ENCODE assay signal across 33 cellular contexts in genomic region chr20:23530937-23531567, GRCh38. TPM values are rescaled to one million over a fixed set of nuclear protein-coding genes. Genes with fewer than 3 reads are reported as not detected.
DNase-seq lines count a peak whose midpoint lies in the region; ATAC-seq, FAIRE-seq and TF ChIP-seq lines count a peak whose summit lies in the region.
"Had no signal": no experiment of that assay in that cellular context is flagged by ENCODE, and none has a peak within 500 bp of the region (broad histone marks: within the 10 kb centered on the region; RNA-seq: fewer than 3 reads in every experiment).

No MANE protein-coding gene starts in this region.

- no peaks in the 10 kb centered on the region for H4K20me1 ChIP-seq in GM12878 (ENCODE audit: control insufficient read depth, insufficient read depth)

- H3K27ac Mint-ChIP-seq in CD8-positive, alpha-beta T cell, result peak overlapping the region; percentile 5
- no peak overlapping the region for H3K27ac Mint-ChIP-seq in nephron progenitor cell
- H3K27ac Mint-ChIP-seq: activated naive CD4-positive, alpha-beta T cell treated with anti-CD3 and anti-CD28 coated beads for 36 hours had no signal

- H3K4me3 Mint-ChIP-seq in CD8-positive, alpha-beta T cell, result no peak overlapping the region
- no peak overlapping the region for H3K4me3 Mint-ChIP-seq in nephron progenitor cell
- H3K4me3 Mint-ChIP-seq: activated naive CD4-positive, alpha-beta T cell treated with anti-CD3 and anti-CD28 coated beads for 36 hours had no signal

- WGBS in GM12878 (ENCODE audit: insufficient coverage, insufficient replicate concordance, low lambda C conversion rate, missing lambda C conversion rate), result 5% methylated on average over 1 of the region's 1 CpG

- no peak for TF ChIP-seq CTCF in CD8-positive, alpha-beta T cell (IDR thresholded peaks at IDR 0.05)
- TF ChIP-seq CTCF in GM12878 (IDR thresholded peaks at IDR 0.05 in 2 of 3, conservative IDR thresholded peaks at IDR 0.05 in 1 of 3; ENCODE audit: control insufficient read depth in 2 of 3, extremely low read depth in 1 of 3, insufficient read depth in 1 of 3, low read depth in 3 of 3, low read length in 3 of 3) (no peak), nephron progenitor cell (IDR thresholded peaks at IDR 0.05) (no peak)

- CTCF ChIA-PET in CD8-positive, alpha-beta T cell (lab: Charles Lee), result no interaction called here
- CTCF ChIA-PET in GM12878 (lab: Yijun Ruan, JAX), result interaction anchor here (1.5 to 1.8 kb wide), 2 partner anchors 76 to 89 kb away, joined by 3 to 5 read pairs; no protein-coding TSS in a partner anchor

- peak; percentile 35 for FAIRE-seq in GM12878 (lab: Jason Lieb, UNC)
- FAIRE-seq: colon, TTC549 had no signal

- TF ChIP-seq EP300 in GM12878 (IDR thresholded peaks at IDR 0.05; ENCODE audit: borderline replicate concordance in 1 of 2, control insufficient read depth in 1 of 2, low read depth in 2 of 2, low read length in 2 of 2), result no peak

- peak overlapping the region; percentile 57 for H3K4me2 ChIP-seq in GM12878 (ENCODE audit: control insufficient read depth, insufficient read depth)

- no peak overlapping the region for H3K4me3 ChIP-seq in CD8-positive, alpha-beta T cell (ENCODE audit: low read depth, low read length)
- H3K4me3 ChIP-seq in GM12878, result no peak overlapping the region
- H3K4me3 ChIP-seq in SJCRH30, result no peak overlapping the region
- H3K4me3 ChIP-seq: heart right ventricle, Peyer's patch, psoas muscle, upper lobe of right lung had no signal

- H3K27ac ChIP-seq in CD8-positive, alpha-beta T cell (ENCODE audit: low read depth, low read length), result no peak overlapping the region
- no peak overlapping the region for H3K27ac ChIP-seq in GM12878 (ENCODE audit: control insufficient read depth, insufficient read depth)
- no peak overlapping the region for H3K27ac ChIP-seq in SJCRH30
- H3K27ac ChIP-seq: foreskin keratinocyte, heart right ventricle, Peyer's patch, psoas muscle, upper lobe of right lung had no signal

- H3K27me3 Mint-ChIP-seq in CD8-positive, alpha-beta T cell (ENCODE audit: low read depth), result no peaks in the 10 kb centered on the region
- no peaks in the 10 kb centered on the region for H3K27me3 Mint-ChIP-seq in nephron progenitor cell (ENCODE audit: low read depth, poor library complexity)

- no TSS peak for BruUV-seq in GM12878 (replicated peaks; lab: Mats Ljungman, UMichigan)

- POLR2A ChIA-PET in CD8-positive, alpha-beta T cell (lab: Charles Lee), result no interaction called here
- POLR2A ChIA-PET in GM12878 (lab: Charles Lee), result no interaction called here

- no peak overlapping the region for H2AFZ ChIP-seq in GM12878 (ENCODE audit: control insufficient read depth, low read depth, low read length)

- no peak for ATAC-seq in CD8-positive, alpha-beta T cell
- peak; percentile 53 for ATAC-seq in GM18517 (IDR thresholded peaks at IDR 0.05; ENCODE audit: unreplicated experiment)
- peak; percentile 62 for ATAC-seq in HG03469 (IDR thresholded peaks at IDR 0.05; ENCODE audit: unreplicated experiment)
- no peak for ATAC-seq in GM12878
- ATAC-seq: esophagus mucosa, foreskin keratinocyte, heart right ventricle, psoas muscle, upper lobe of right lung had no signal

- no peaks in the 10 kb centered on the region for H3K27me3 ChIP-seq in CD8-positive, alpha-beta T cell (ENCODE audit: insufficient read depth, low read length)
- no peaks in the 10 kb centered on the region for H3K27me3 ChIP-seq in GM12878 (replicated peaks in 1 of 2; ENCODE audit: control insufficient read depth in 2 of 2, insufficient read depth in 2 of 2, low read length in 1 of 2)
- no peaks in the 10 kb centered on the region for H3K27me3 ChIP-seq in SJCRH30
- H3K27me3 ChIP-seq: foreskin keratinocyte, heart right ventricle, Peyer's patch, upper lobe of right lung had no signal

- peaks cover 12% of the 10 kb centered on the region for H3K9me3 Mint-ChIP-seq in CD8-positive, alpha-beta T cell
- peaks cover 19% of the 10 kb centered on the region for H3K9me3 Mint-ChIP-seq in nephron progenitor cell

- H3K9ac ChIP-seq in GM12878 (ENCODE audit: control insufficient read depth, insufficient read depth, low read length), result no peak overlapping the region

- H3K4me1 ChIP-seq in CD8-positive, alpha-beta T cell (ENCODE audit: insufficient read depth, low read length), result no peaks in the 10 kb centered on the region
- peaks cover 8% of the 10 kb centered on the region for H3K4me1 ChIP-seq in GM12878 (ENCODE audit: control insufficient read depth, insufficient read depth, low read length)
- H3K4me1 ChIP-seq in SJCRH30, result no peaks in the 10 kb centered on the region
- H3K4me1 ChIP-seq: foreskin keratinocyte, heart right ventricle, Peyer's patch, psoas muscle, upper lobe of right lung had no signal

- TF ChIP-seq RAD21 in GM12878 (IDR thresholded peaks at IDR 0.05; ENCODE audit: insufficient read depth, low read depth, low read length), result no peak

- SMC1A ChIA-PET in GM12878 (lab: Charles Lee; ENCODE audit: uncharacterized antibody, unreplicated experiment), result no interaction called here

- H3K36me3 ChIP-seq in CD8-positive, alpha-beta T cell (ENCODE audit: insufficient read depth, low read length), result no peaks in the 10 kb centered on the region
- no peaks in the 10 kb centered on the region for H3K36me3 ChIP-seq in GM12878 (ENCODE audit: control insufficient read depth in 2 of 2, insufficient read depth in 2 of 2, low read length in 1 of 2)
- no peaks in the 10 kb centered on the region for H3K36me3 ChIP-seq in SJCRH30
- H3K36me3 ChIP-seq: heart right ventricle, Peyer's patch, upper lobe of right lung had no signal

- H3K36me3 Mint-ChIP-seq in CD8-positive, alpha-beta T cell, result no peaks in the 10 kb centered on the region
- no peaks in the 10 kb centered on the region for H3K36me3 Mint-ChIP-seq in nephron progenitor cell (ENCODE audit: low read depth)

- intact Hi-C loops in CD8-positive, alpha-beta T cell (cut with DNase I, micrococcal nuclease), result loop anchor here (10.0 kb wide), 1 partner anchor 76 kb away; the partner anchor contains the start of gene CST11 (in 2 of the 2)
- intact Hi-C loops in GM12878 (cut with micrococcal nuclease; ENCODE audit: unreplicated experiment), result no loop called here

- no peak for TF ChIP-seq POLR2A in GM12878 (IDR thresholded peaks at IDR 0.05; ENCODE audit: low read depth, low read length)

- DNase-seq in CD8-positive, alpha-beta T cell, result no peak
- DNase-seq in GM12878 (ENCODE audit: low read depth, low spot score) (no peak), DMS153 (lab: John Stamatoyannopoulos, UW) (no peak), nephron progenitor cell (no peak), SJCRH30 (no peak), KBM-7 (no peak)
- DNase-seq: ACHN; activated CD4-positive, alpha-beta T cell treated with anti-CD3 and anti-CD28 coated beads for 1 hour; activated naive CD4-positive, alpha-beta T cell treated with anti-CD3 and anti-CD28 coated beads for 36 hours; activated T-cell treated with anti-CD3 and anti-CD28 coated beads, Interleukin-2, amount 50 U/mL, for 48 hours; amniotic stem cell; Calu3; effector CD8-positive, alpha-beta T cell; foreskin keratinocyte; GOT3; heart right ventricle; mammary epithelial cell; NCI-H1417 treated with DMSO at 0.1 percent for 48 hours; NCI-H446; Peyer's patch; psoas muscle; stimulated activated CD8-positive, alpha-beta memory T cell treated with anti-CD3 and anti-CD28 coated beads, Interleukin-4, amount 100 ng/mL, for 48 hours; T-helper 1 cell; upper lobe of right lung had no signal

- RAD21 ChIA-PET in GM12878 (lab: Charles Lee; ENCODE audit: unreplicated experiment), result no interaction called here

- H3K79me2 ChIP-seq in GM12878 (ENCODE audit: control insufficient read depth, insufficient read depth, low read length), result no peaks in the 10 kb centered on the region

- H3K4me1 Mint-ChIP-seq in CD8-positive, alpha-beta T cell (ENCODE audit: low read depth), result peaks cover 10% of the 10 kb centered on the region
- no peaks in the 10 kb centered on the region for H3K4me1 Mint-ChIP-seq in nephron progenitor cell

- in situ Hi-C loops in GM12878 (cut with MboI) (no loop called here), KBM-7 (cut with MboI; ENCODE audit: low pct_unique_long_range_greater_than_20kb, low sequenced_read_pairs) (no loop called here)

- no peaks in the 10 kb centered on the region for H3K9me3 ChIP-seq in CD8-positive, alpha-beta T cell (ENCODE audit: low read length)
- H3K9me3 ChIP-seq in GM12878 (replicated peaks; ENCODE audit: control insufficient read depth, insufficient read depth, low read length), result peaks cover 4% of the 10 kb centered on the region; the same call in 2 of the 3 replicates
- H3K9me3 ChIP-seq in SJCRH30 (replicated peaks), result no peaks in the 10 kb centered on the region
- H3K9me3 ChIP-seq: Peyer's patch, psoas muscle had no signal

RNA-seq across cellular contexts. Expression of gene CST9L, which starts 37.2 kb away (rescaled TPM):
- total RNA-seq in CD8-positive, alpha-beta T cell, result not detected
- total RNA-seq in GM12878 (2013; cell fraction: nucleolus; rRNA removed), result not detected in 2 replicates
- not detected in 2 replicates for total RNA-seq in GM12878 (2014; rRNA removed)
- total RNA-seq in GM12878 (2014; rRNA removed; fragmentation: Illumina TruSeq; extraction: Trizol), result not detected in 2 replicates
- not detected in 2 replicates for total RNA-seq in GM12878 (2021)
- not detected for polyA plus RNA-seq in GM12878 (2011; ENCODE audit: low read depth)
- not detected in 2 replicates for polyA plus RNA-seq in GM12878 (2011; rRNA removed)
- polyA plus RNA-seq in GM12878 (2011; cell fraction: cytosol; rRNA removed), result not detected in 2 replicates
- not detected in 2 replicates for polyA plus RNA-seq in GM12878 (2011; cell fraction: nucleus; rRNA removed)
- not detected in 2 replicates for polyA plus RNA-seq in GM12878 (2012)
- polyA plus RNA-seq in GM12878 (2014; fragmentation: Illumina TruSeq; extraction: Trizol), result not detected in 2 replicates
- polyA plus RNA-seq in GM12878 (2014; fragmentation: Nextera tagmentation; extraction: Ambion mirVana), result not detected
- polyA plus RNA-seq in GM12878 (2014; rRNA removed), result not detected in 2 replicates
- polyA plus RNA-seq in GM12878 (2016; fragmentation: Nextera tagmentation; extraction: Ambion mirVana), result not detected
- polyA minus RNA-seq in GM12878 (2011; rRNA and poly(A)+ RNA removed), result not detected in 2 replicates
- not detected in 2 replicates for polyA minus RNA-seq in GM12878 (2011; cell fraction: cytosol; rRNA and poly(A)+ RNA removed)
- polyA minus RNA-seq in GM12878 (2011; cell fraction: nucleus; rRNA and poly(A)+ RNA removed), result not detected in 2 replicates
- not detected in 2 replicates for total RNA-seq in SJCRH30 (2014; rRNA removed; shearing (Covaris generic))
- total RNA-seq: activated CD8-positive, alpha-beta memory T cell treated with anti-CD3 and anti-CD28 coated beads for 36 hours; activated naive CD4-positive, alpha-beta T cell treated with anti-CD3 and anti-CD28 coated beads for 36 hours; Calu3; Daoy; esophagus mucosa; foreskin keratinocyte; heart right ventricle; mammary epithelial cell; Peyer's patch; psoas muscle; SK-MEL-5; upper lobe of right lung had no signal
- polyA plus RNA-seq: BJ, foreskin keratinocyte, heart right ventricle, mammary epithelial cell, psoas muscle had no signal

RNA-seq across cellular contexts. Expression of gene CST8, which starts 40.1 kb away (rescaled TPM):
- total RNA-seq in CD8-positive, alpha-beta T cell, result not detected
- total RNA-seq in GM12878 (2013; cell fraction: nucleolus; rRNA removed), result not detected in 2 replicates
- not detected in 2 replicates for total RNA-seq in GM12878 (2014; rRNA removed)
- total RNA-seq in GM12878 (2014; rRNA removed; fragmentation: Illumina TruSeq; extraction: Trizol), result not detected in 2 replicates
- not detected in 2 replicates for total RNA-seq in GM12878 (2021)
- polyA plus RNA-seq in GM12878 (2011; ENCODE audit: low read depth), result not detected
- not detected in 2 replicates for polyA plus RNA-seq in GM12878 (2011; rRNA removed)
- polyA plus RNA-seq in GM12878 (2011; cell fraction: cytosol; rRNA removed), result not detected in 2 replicates
- polyA plus RNA-seq in GM12878 (2011; cell fraction: nucleus; rRNA removed), result not detected in 2 replicates
- not detected in 2 replicates for polyA plus RNA-seq in GM12878 (2012)
- polyA plus RNA-seq in GM12878 (2014; fragmentation: Illumina TruSeq; extraction: Trizol), result not detected in 2 replicates
- not detected for polyA plus RNA-seq in GM12878 (2014; fragmentation: Nextera tagmentation; extraction: Ambion mirVana)
- not detected in 2 replicates for polyA plus RNA-seq in GM12878 (2014; rRNA removed)
- polyA plus RNA-seq in GM12878 (2016; fragmentation: Nextera tagmentation; extraction: Ambion mirVana), result not detected
- polyA minus RNA-seq in GM12878 (2011; rRNA and poly(A)+ RNA removed), result not detected in 2 replicates
- polyA minus RNA-seq in GM12878 (2011; cell fraction: cytosol; rRNA and poly(A)+ RNA removed), result not detected in 2 replicates
- polyA minus RNA-seq in GM12878 (2011; cell fraction: nucleus; rRNA and poly(A)+ RNA removed), result not detected in 2 replicates
- not detected in 2 replicates for total RNA-seq in SJCRH30 (2014; rRNA removed; shearing (Covaris generic))
- total RNA-seq: activated CD8-positive, alpha-beta memory T cell treated with anti-CD3 and anti-CD28 coated beads for 36 hours; activated naive CD4-positive, alpha-beta T cell treated with anti-CD3 and anti-CD28 coated beads for 36 hours; Calu3; Daoy; esophagus mucosa; foreskin keratinocyte; heart right ventricle; mammary epithelial cell; Peyer's patch; psoas muscle; SK-MEL-5; upper lobe of right lung had no signal
- polyA plus RNA-seq: BJ, foreskin keratinocyte, heart right ventricle, mammary epithelial cell, psoas muscle had no signal

Comparison
In these comparisons a context has a peak if more than half of its experiments do, and no peak if none do; other contexts are left out.
1. ATAC-seq: peak in GM18517 (single experiment) and HG03469 (single experiment); none in CD8-positive, alpha-beta T cell (single experiment) and GM12878 (single experiment).